10 cellular contexts compared by ENCODE assay signal in genomic region chr7:80335473-80336232, GRCh38.
DNase-seq lines count a peak whose midpoint lies in the region; ATAC-seq and TF ChIP-seq lines count a peak whose summit lies in the region.
"Had no signal": no experiment of that assay in that cellular context is flagged by ENCODE, and none has a peak within 500 bp of the region (broad histone marks: within the 10 kb centered on the region; RNA-seq: fewer than 3 reads in every experiment).

No MANE protein-coding gene starts in this region.

- no peaks in the 10 kb centered on the region for H3K9me3 ChIP-seq in testis

- H3K4me3 ChIP-seq in testis: no peak overlapping the region

- intact Hi-C loops in left colon (cut with DNase I, micrococcal nuclease) (no loop called here), testis (cut with DNase I; ENCODE audit: low total_unique reads) (no loop called here)

- ATAC-seq in left colon: peak; percentile 92
- ATAC-seq: activated CD4-positive, CD25-positive, alpha-beta regulatory T cell treated with anti-CD3 and anti-CD28 coated beads, Interleukin-2, amount 50 U/mL, for 24 hours had no signal

- no peak for TF ChIP-seq POLR2A in testis (IDR thresholded peaks at IDR 0.05)

- no peaks in the 10 kb centered on the region for H3K27me3 ChIP-seq in testis

- no peaks in the 10 kb centered on the region for H3K36me3 ChIP-seq in testis (ENCODE audit: low read depth, missing control alignments)

- TF ChIP-seq CTCF in testis (IDR thresholded peaks at IDR 0.05): no peak

- peak; percentile 17 for DNase-seq in NCI-H2227 (lab: John Stamatoyannopoulos, UW; ENCODE audit: unreplicated experiment)
- DNase-seq in NCI-H2227 treated with DMSO at 0.1 percent for 48 hours (lab: John Stamatoyannopoulos, UW): no peak
- peak; percentile 39 for DNase-seq in RPMI7951 (ENCODE audit: low read depth)
- peak in 1 of 2 donors; percentile 66 for DNase-seq in left colon
- peak; percentile 23 for DNase-seq in testis
- no peak for DNase-seq in stimulated activated CD4-positive, alpha-beta T cell treated with anti-CD3 and anti-CD28 coated beads, Interleukin-4, amount 100 ng/mL, for 4 hours
- DNase-seq in NCI-H1436 (lab: John Stamatoyannopoulos, UW): no peak
- no peak for DNase-seq in stimulated activated CD8-positive, alpha-beta memory T cell treated with anti-CD3 and anti-CD28 coated beads, Interleukin-4, amount 100 ng/mL, for 48 hours
- DNase-seq: effector CD4-positive, alpha-beta T cell had no signal

- H3K4me1 ChIP-seq in testis: peaks cover 7% of the 10 kb centered on the region

- 24 to 46% methylated on average over 8 of the region's 8 CpGs for WGBS in testis, 2 donors

- H3K27ac ChIP-seq in testis: no peak overlapping the region

Comparison
In these comparisons a context has a peak if more than half of its experiments do, and no peak if none do; other contexts are left out.
1. DNase-seq: peak in NCI-H2227 (single experiment), RPMI7951 (single experiment) and testis (single experiment); none in NCI-H2227 treated with DMSO at 0.1 percent for 48 hours (single experiment), stimulated activated CD4-positive, alpha-beta T cell treated with anti-CD3 and anti-CD28 coated beads, Interleukin-4, amount 100 ng/mL, for 4 hours (0 of 2), NCI-H1436 (single experiment) and stimulated activated CD8-positive, alpha-beta memory T cell treated with anti-CD3 and anti-CD28 coated beads, Interleukin-4, amount 100 ng/mL, for 48 hours (single experiment).